8 cellular contexts compared by ENCODE assay signal in the genomic region with DNA sequence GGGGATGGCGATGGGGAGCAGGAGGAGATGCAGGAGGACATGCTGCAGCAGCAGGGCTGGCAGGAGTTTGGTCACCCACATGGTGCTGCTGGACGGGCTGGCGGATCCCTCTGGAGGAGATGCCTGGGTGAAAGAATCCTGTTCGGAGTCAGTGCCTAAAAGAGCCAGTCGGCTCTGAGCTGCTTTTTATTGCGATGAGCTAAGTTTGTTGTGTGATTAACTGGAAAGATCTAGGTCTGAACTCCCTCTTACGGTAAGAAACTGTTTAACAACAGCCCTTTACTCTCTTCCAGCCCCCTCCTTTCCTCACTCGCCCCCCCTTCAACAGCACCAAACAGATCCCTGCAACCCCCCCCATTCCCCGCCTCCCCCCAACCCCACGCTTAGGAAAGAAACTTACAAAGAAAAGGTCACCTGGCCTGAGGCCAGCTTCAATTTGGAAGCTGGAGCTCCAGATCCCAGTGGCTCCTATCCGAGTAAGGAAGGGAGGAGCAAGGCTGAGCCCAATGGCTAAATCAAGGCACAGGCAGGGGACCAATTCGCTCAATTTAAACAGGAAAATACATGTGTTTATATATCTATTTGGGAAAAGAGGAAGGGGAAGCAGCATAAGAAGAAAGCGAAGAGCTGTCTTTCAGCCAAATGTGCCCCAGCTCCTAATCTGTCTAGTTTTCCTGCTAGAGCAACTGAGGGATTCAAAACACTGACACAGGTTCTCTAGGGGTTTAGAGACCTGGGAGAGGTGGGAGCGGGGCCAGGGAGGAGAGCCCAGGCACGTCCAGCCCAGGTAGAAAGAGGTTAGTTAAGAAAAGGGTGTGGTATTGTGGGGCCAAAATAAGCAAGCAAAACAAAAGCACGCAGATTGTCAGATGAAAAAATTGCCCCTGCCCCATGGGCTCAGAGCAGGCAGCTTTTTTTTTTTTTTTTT. TPM values are rescaled to one million over a fixed set of nuclear protein-coding genes. Genes with fewer than 3 reads are reported as not detected.
DNase-seq lines count a peak whose midpoint lies in the region; ATAC-seq and TF ChIP-seq lines count a peak whose summit lies in the region.

TSS of gene HGF (minus strand) at position 157 of the 928 bp plus-strand sequence. CDS start at position 81, 76 bp downstream.

- no peaks in the 10 kb centered on the region for H3K36me3 ChIP-seq in lung (ENCODE audit: control insufficient read depth in 2 of 2, insufficient read depth in 2 of 2, low read length in 2 of 2)
- no peaks in the 10 kb centered on the region for H3K36me3 ChIP-seq in upper lobe of left lung

- H3K4me1 ChIP-seq in lung (ENCODE audit: control insufficient read depth in 2 of 2, insufficient read depth in 2 of 2, low read length in 2 of 2) (no peaks in the 10 kb centered on the region), upper lobe of left lung (peaks cover 0 to 4% (median 1%) of the 10 kb centered on the region in 4 donors)

- no peaks in the 10 kb centered on the region for H3K27me3 ChIP-seq in HL-60 (ENCODE audit: insufficient read depth, poor library complexity, severe bottlenecking)
- no peaks in the 10 kb centered on the region for H3K27me3 ChIP-seq in lung (ENCODE audit: control insufficient read depth, insufficient read depth)
- H3K27me3 ChIP-seq in upper lobe of left lung, result no peaks in the 10 kb centered on the region

- H3K9me3 ChIP-seq in lung (ENCODE audit: control insufficient read depth in 2 of 2, insufficient read depth in 1 of 2, low read length in 1 of 2) (no peaks in the 10 kb centered on the region), upper lobe of left lung (no peaks in the 10 kb centered on the region)

- ATAC-seq in lung (ENCODE audit: insufficient read depth, low FRiP score) (peak; percentile 59), upper lobe of left lung (ENCODE audit: low FRiP score in 2 of 2) (peak; percentile 75 to 81), HG02870 (IDR thresholded peaks at IDR 0.05; ENCODE audit: unreplicated experiment) (no peak), HG02610 (IDR thresholded peaks at IDR 0.05; ENCODE audit: unreplicated experiment) (no peak), HG03469 (IDR thresholded peaks at IDR 0.05; ENCODE audit: unreplicated experiment) (no peak)

- 11 to 20% methylated on average over 16 of the region's 16 CpGs for WGBS in lung, 2 donors
- 24 to 26% methylated on average over 15 to 16 of the region's 16 CpGs for WGBS in upper lobe of left lung, 2 donors

- TF ChIP-seq EP300 in upper lobe of left lung (IDR thresholded peaks at IDR 0.05), result no peak

- DNase-seq in HL-60 (ENCODE audit: low read depth in 1 of 2, low spot score in 1 of 2), result peak; percentile 28 to 30
- peak; percentile 76 for DNase-seq in choroid plexus epithelial cell (ENCODE audit: low read depth)
- DNase-seq in lung (ENCODE audit: low spot score), result peak; percentile 44
- peak; percentile 14 to 36 for DNase-seq in upper lobe of left lung

- TF ChIP-seq CTCF in 22Rv1 (IDR thresholded peaks at IDR 0.05), result peak; percentile 11; the same call in 1 of the 2 replicates
- TF ChIP-seq CTCF in HL-60 (IDR thresholded peaks at IDR 0.05; ENCODE audit: insufficient read depth, low read length), result no peak
- TF ChIP-seq CTCF in choroid plexus epithelial cell (conservative IDR thresholded peaks at IDR 0.05; ENCODE audit: low read depth, low read length), result peak; percentile 48
- no peak for TF ChIP-seq CTCF in lung (IDR thresholded peaks at IDR 0.05; ENCODE audit: control extremely low read depth, extremely low read depth)
- TF ChIP-seq CTCF in upper lobe of left lung (IDR thresholded peaks at IDR 0.05), result no peak

- peak within 1 kb of the TSS; percentile 84 for H3K27ac ChIP-seq in 22Rv1
- peak within 1 kb of the TSS; percentile 70 for H3K27ac ChIP-seq in HL-60 (replicated peaks)
- H3K27ac ChIP-seq in lung (ENCODE audit: low read depth in 1 of 2, low read length in 1 of 2), result peak within 1 kb of the TSS in 1 of 2 donors; percentile 70
- H3K27ac ChIP-seq in upper lobe of left lung, result peak within 1 kb of the TSS; percentile 56 to 80 (median 66)

- TF ChIP-seq POLR2A in upper lobe of left lung (IDR thresholded peaks at IDR 0.05), result no peak

- peak within 1 kb of the TSS; percentile 66 for H3K4me3 ChIP-seq in HL-60 (replicated peaks; ENCODE audit: insufficient read depth, low read length)
- H3K4me3 ChIP-seq in choroid plexus epithelial cell (ENCODE audit: low read depth, low read length), result peak within 1 kb of the TSS; percentile 57
- H3K4me3 ChIP-seq in lung, result peak within 1 kb of the TSS; percentile 29
- H3K4me3 ChIP-seq in upper lobe of left lung, result peak within 1 kb of the TSS in 3 of 4 donors; percentile 30 to 50 (median 40)

RNA-seq across cellular contexts. Expression of gene HGF, which starts in this region (rescaled TPM):
- total RNA-seq in lung (10 to 100 TPM; 17.9 to 25.5 TPM), upper lobe of left lung (10 to 100 TPM in 2 of 6 donors, 1 to 10 TPM in 4; 8.2 to 23.1 (median 8.9) TPM)
- 1 to 10 TPM; 3.1 to 6.6 TPM for polyA plus RNA-seq in lung

Comparison
In these comparisons a context has a peak if more than half of its experiments do, and no peak if none do; other contexts are left out.
1. CTCF ChIP-seq: peak in 22Rv1 (single experiment) and choroid plexus epithelial cell (single experiment); none in HL-60 (single experiment), lung (single experiment) and upper lobe of left lung (0 of 6).
2. DNase-seq: peak in every context shown above with its lines; median percentile 76 in choroid plexus epithelial cell; 44 in lung; 29 in HL-60; 25 in upper lobe of left lung.
3. ATAC-seq: peak in lung (single experiment) and upper lobe of left lung (2 of 2); none in HG02870 (single experiment), HG02610 (single experiment) and HG03469 (single experiment).
4. Peak in every context shown above with its lines, with median percentiles within 50 percentile points of each other: H3K4me3 ChIP-seq.